Comparison of ENCODE assay signal across 1 cellular context in genomic region chr11:47631473-47631872, GRCh38.
TF ChIP-seq lines count a peak whose summit lies in the region.

No MANE protein-coding gene starts in this region.

TF ChIP-seq in HepG2, 621 proteins besides CTCF, POLR2A, EP300 and RAD21:
- TF ChIP-seq ZNF441 (CRISPR knock-in tag; IDR thresholded peaks at IDR 0.05; ENCODE audit: borderline replicate concordance), result no peak
- no peak for TF ChIP-seq FOXP4 (CRISPR knock-in tag; IDR thresholded peaks at IDR 0.05)
- no peak for TF ChIP-seq RNF219 (CRISPR knock-in tag; IDR thresholded peaks at IDR 0.05)
- no peak for TF ChIP-seq DDIT3 (CRISPR knock-in tag; IDR thresholded peaks at IDR 0.05)
- no peak for TF ChIP-seq POGK (CRISPR knock-in tag; conservative IDR thresholded peaks at IDR 0.05)
- TF ChIP-seq HNRNPL (IDR thresholded peaks at IDR 0.05; ENCODE audit: low read depth, low read length), result no peak
- no peak for TF ChIP-seq MAFK (conservative IDR thresholded peaks at IDR 0.05 in 1 of 2, IDR thresholded peaks at IDR 0.05 in 1 of 2; ENCODE audit: low read length in 2 of 2)
- TF ChIP-seq ZBTB20 (CRISPR knock-in tag; IDR thresholded peaks at IDR 0.05; ENCODE audit: borderline replicate concordance, low read depth), result no peak
- TF ChIP-seq PAXIP1 (CRISPR knock-in tag; conservative IDR thresholded peaks at IDR 0.05), result no peak
- TF ChIP-seq SMC3 (IDR thresholded peaks at IDR 0.05; ENCODE audit: low read length), result no peak
- TF ChIP-seq HNRNPLL (IDR thresholded peaks at IDR 0.05; ENCODE audit: low read depth, low read length, poor library complexity, severe bottlenecking), result no peak
- no peak for TF ChIP-seq ZNF343 (CRISPR knock-in tag; IDR thresholded peaks at IDR 0.05)
- no peak for TF ChIP-seq ZBTB39 (CRISPR knock-in tag; IDR thresholded peaks at IDR 0.05)
